ENCODE assay signal across 29 cellular contexts in the genomic region with DNA sequence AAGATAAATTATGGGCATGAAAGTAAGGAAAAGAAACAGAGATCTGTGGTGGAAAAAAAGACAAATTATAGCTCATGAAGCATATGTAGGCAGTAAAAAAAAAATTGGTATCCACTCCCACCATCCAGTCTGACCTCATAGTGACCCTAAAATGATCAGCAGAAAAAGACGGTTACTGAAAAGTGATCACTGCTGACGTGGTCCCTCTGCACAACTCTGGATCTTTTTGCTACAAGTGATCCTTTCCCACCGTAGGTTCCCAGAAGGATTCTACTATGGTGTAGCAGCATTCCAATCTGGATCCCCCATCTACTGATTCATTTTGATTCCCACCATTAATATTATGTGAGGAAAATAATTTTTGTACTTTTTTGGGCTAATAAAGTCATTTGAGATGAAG. TPM values are rescaled to one million over a fixed set of nuclear protein-coding genes. Genes with fewer than 3 reads are reported as not detected.
DNase-seq lines count a peak whose midpoint lies in the region; ATAC-seq and TF ChIP-seq lines count a peak whose summit lies in the region.
"Had no signal": no experiment of that assay in that cellular context is flagged by ENCODE, and none has a peak within 500 bp of the region (broad histone marks: within the 10 kb centered on the region; RNA-seq: fewer than 3 reads in every experiment).

No MANE protein-coding gene starts in this region.

- no peaks in the 10 kb centered on the region for H3K9me3 Mint-ChIP-seq in T-helper 2 cell treated with Interferon-gamma antibody and Interleukin-4, amounts not matched to agents 5 μg/mL and 100 μg/mL, for 36 hours
- H3K9me3 Mint-ChIP-seq: activated T-cell treated with anti-CD3 and anti-CD28 coated beads, Interleukin-2, amount 50 U/mL, for 4 hours; memory B cell had no signal

- BruUV-seq in PC-3 (replicated peaks; lab: Mats Ljungman, UMichigan) = TSS peak; percentile 55

- H3K4me1 ChIP-seq in BLaER1 (peaks cover 72% of the 10 kb centered on the region), PC-3 (ENCODE audit: insufficient read depth, low read length) (peaks cover 25% of the 10 kb centered on the region), colonic mucosa (no peaks in the 10 kb centered on the region), psoas muscle (no peaks in the 10 kb centered on the region), prostate gland (replicated peaks) (no peaks in the 10 kb centered on the region)

- POLR2A ChIA-PET in PC-3 (lab: Charles Lee; ENCODE audit: unreplicated experiment) = no interaction called here

- intact Hi-C loops in PC-3 (cut with micrococcal nuclease) = no loop called here
- intact Hi-C loops in colonic mucosa (cut with DNase I) = no loop called here
- intact Hi-C loops in psoas muscle (cut with DNase I) = no loop called here
- intact Hi-C loops in prostate gland (cut with DNase I) = no loop called here

- H3K4me2 ChIP-seq in BLaER1 = peak overlapping the region; percentile 66
- 0 out of 2 replicates have a peak overlapping the region, but pooled peaks have one; percentile 6 for H3K4me2 ChIP-seq in PC-3 (ENCODE audit: low read length)
- H3K4me2 ChIP-seq: KMS-11 had no signal

- TF ChIP-seq POLR2A in prostate gland (IDR thresholded peaks at IDR 0.05) = no peak

- H3K9ac ChIP-seq in BLaER1 (no peak overlapping the region), PC-3 (ENCODE audit: low read length) (no peak overlapping the region), colonic mucosa (ENCODE audit: low read depth in 2 of 2, low read length in 2 of 2) (no peak overlapping the region)
- H3K9ac ChIP-seq: KMS-11 had no signal

- TF ChIP-seq CTCF in PC-3 (conservative IDR thresholded peaks at IDR 0.05; ENCODE audit: low read depth, low read length) (no peak), colonic mucosa (IDR thresholded peaks at IDR 0.05) (no peak), psoas muscle (IDR thresholded peaks at IDR 0.05) (no peak), prostate gland (IDR thresholded peaks at IDR 0.05) (no peak)

- no peaks in the 10 kb centered on the region for H3K36me3 ChIP-seq in BLaER1
- no peaks in the 10 kb centered on the region for H3K36me3 ChIP-seq in PC-3 (ENCODE audit: low read depth, low read length)
- H3K36me3 ChIP-seq in colonic mucosa = no peaks in the 10 kb centered on the region
- H3K36me3 ChIP-seq in psoas muscle (ENCODE audit: insufficient read depth in 1 of 2, low read depth in 1 of 2) = no peaks in the 10 kb centered on the region
- H3K36me3 ChIP-seq in prostate gland = no peaks in the 10 kb centered on the region
- H3K36me3 ChIP-seq: cardiac muscle cell, SJSA1, thoracic aorta had no signal

- DNase-seq in PC-3 = no peak
- no peak for DNase-seq in colonic mucosa
- no peak for DNase-seq in psoas muscle
- no peak for DNase-seq in T-helper 2 cell treated with Interferon-gamma antibody and Interleukin-4, amounts not matched to agents 5 μg/mL and 100 μg/mL, for 36 hours (ENCODE audit: low spot score)
- DNase-seq in ureter (ENCODE audit: low spot score) = no peak
- DNase-seq in prostate gland (ENCODE audit: low spot score) = no peak
- DNase-seq: activated CD4-positive, alpha-beta T cell treated with anti-CD3 and anti-CD28 coated beads for 48 hours; activated naive CD4-positive, alpha-beta T cell treated with Interleukin-2 at 50 U/mL for 16 hours; activated T-cell treated with anti-CD3 and anti-CD28 coated beads, Interleukin-2, amount 50 U/mL, for 4 hours; amniotic stem cell; DMS 273 treated with DMSO at 0.1 percent for 48 hours; NCI-H146; NCI-H2171; NCI-H524; occipital lobe; stimulated activated CD4-positive, alpha-beta T cell treated with anti-CD3 and anti-CD28 coated beads, Interleukin-12 subunit alpha, Interleukin-12 subunit beta, amount 100 ng/mL, for 4 hours; stimulated activated CD4-positive, alpha-beta T cell treated with anti-CD3 and anti-CD28 coated beads, Interleukin-4, amount 100 ng/mL, for 24 hours; stimulated activated naive CD4-positive, alpha-beta T cell treated with Interleukin-2 at 50 U/mL for 16 hours had no signal

- no peak overlapping the region for H2AFZ ChIP-seq in PC-3 (ENCODE audit: low read length)

- H3K27me3 ChIP-seq in BLaER1 (no peaks in the 10 kb centered on the region), PC-3 (ENCODE audit: low read length) (no peaks in the 10 kb centered on the region), colonic mucosa (no peaks in the 10 kb centered on the region), psoas muscle (ENCODE audit: insufficient read depth in 3 of 3, low read length in 2 of 3) (no peaks in the 10 kb centered on the region), prostate gland (replicated peaks; ENCODE audit: insufficient read depth) (no peaks in the 10 kb centered on the region)
- H3K27me3 ChIP-seq: cardiac muscle cell, SJSA1 had no signal

- H3K9me2 ChIP-seq in PC-3 (replicated peaks; ENCODE audit: low read length) = no peaks in the 10 kb centered on the region

- no peak overlapping the region for H3K27ac Mint-ChIP-seq in T-helper 2 cell treated with Interferon-gamma antibody and Interleukin-4, amounts not matched to agents 5 μg/mL and 100 μg/mL, for 36 hours
- H3K27ac Mint-ChIP-seq: memory B cell had no signal

- H3K79me2 ChIP-seq in PC-3 (ENCODE audit: low read length) = no peaks in the 10 kb centered on the region

- H3K36me3 Mint-ChIP-seq in T-helper 2 cell treated with Interferon-gamma antibody and Interleukin-4, amounts not matched to agents 5 μg/mL and 100 μg/mL, for 36 hours (ENCODE audit: low read depth) = no peaks in the 10 kb centered on the region
- H3K36me3 Mint-ChIP-seq: memory B cell had no signal

- no peaks in the 10 kb centered on the region for H3F3A ChIP-seq in PC-3 (ENCODE audit: low read length, unreplicated experiment)

- ATAC-seq in PC-3 (no peak), psoas muscle (no peak), HG02763 (IDR thresholded peaks at IDR 0.05; ENCODE audit: unreplicated experiment) (no peak)
- ATAC-seq: activated T-cell treated with anti-CD3 and anti-CD28 coated beads, Interleukin-2, amount 50 U/mL, for 4 hours had no signal

- H4K20me1 ChIP-seq in BLaER1 = no peaks in the 10 kb centered on the region
- H4K20me1 ChIP-seq in PC-3 (ENCODE audit: low read length) = no peaks in the 10 kb centered on the region

- no peaks in the 10 kb centered on the region for H3K4me1 Mint-ChIP-seq in T-helper 2 cell treated with Interferon-gamma antibody and Interleukin-4, amounts not matched to agents 5 μg/mL and 100 μg/mL, for 36 hours (ENCODE audit: low read depth)
- H3K4me1 Mint-ChIP-seq: memory B cell had no signal

- H3K4me3 Mint-ChIP-seq in T-helper 2 cell treated with Interferon-gamma antibody and Interleukin-4, amounts not matched to agents 5 μg/mL and 100 μg/mL, for 36 hours = no peak overlapping the region
- H3K4me3 Mint-ChIP-seq: activated T-cell treated with anti-CD3 and anti-CD28 coated beads, Interleukin-2, amount 50 U/mL, for 4 hours; memory B cell had no signal

- 62 to 72% (median 66%) methylated on average over 3 of the region's 3 CpGs for WGBS in psoas muscle, 3 donors
- WGBS in prostate gland = 75% methylated on average over 3 of the region's 3 CpGs

- H3K27ac ChIP-seq in BLaER1 = peak overlapping the region; percentile 65
- peak overlapping the region; percentile 57 for H3K27ac ChIP-seq in PC-3 (ENCODE audit: low read length)
- H3K27ac ChIP-seq in colonic mucosa = peak overlapping the region; percentile 12
- peak overlapping the region; percentile 12 for H3K27ac ChIP-seq in psoas muscle
- H3K27ac ChIP-seq in prostate gland = no peak overlapping the region
- H3K27ac ChIP-seq: cardiac muscle cell, KMS-11, SJSA1, thoracic aorta had no signal

- H3K4me3 ChIP-seq in BLaER1 (no peak overlapping the region), PC-3 (ENCODE audit: low read length) (no peak overlapping the region), colonic mucosa (no peak overlapping the region), psoas muscle (no peak overlapping the region), prostate gland (no peak overlapping the region)
- H3K4me3 ChIP-seq: cardiac muscle cell, SJSA1, thoracic aorta had no signal

- H3K9me3 ChIP-seq in BLaER1 (peaks cover 43% of the 10 kb centered on the region), PC-3 (ENCODE audit: low read length) (no peaks in the 10 kb centered on the region), colonic mucosa (no peaks in the 10 kb centered on the region), psoas muscle (no peaks in the 10 kb centered on the region), prostate gland (no peaks in the 10 kb centered on the region)
- H3K9me3 ChIP-seq: SJSA1, thoracic aorta had no signal

- H3K27me3 Mint-ChIP-seq in T-helper 2 cell treated with Interferon-gamma antibody and Interleukin-4, amounts not matched to agents 5 μg/mL and 100 μg/mL, for 36 hours (ENCODE audit: low read depth) = peaks cover 12% of the 10 kb centered on the region

- CTCF ChIA-PET in PC-3 (lab: Charles Lee) = interaction anchor here (0.7 kb wide), 1 partner anchor 11 kb away, joined by 6 read pairs; no protein-coding TSS in a partner anchor

RNA-seq across cellular contexts. Expression of a gene that starts 10.9 kb away (rescaled TPM):
- total RNA-seq in PC-3 (2014; rRNA removed) (0.35 and 0.91 TPM in 2 replicates), colonic mucosa (1 to 10 TPM; 2.7 to 5.6 TPM), psoas muscle (under 1 TPM; 0.04 to 0.20 (median 0.15) TPM), ureter (3.2 TPM), prostate gland (1 to 10 TPM in 1 of 2 donors, under 1 TPM in 1; 0.23 to 9.5 TPM)
- polyA plus RNA-seq in psoas muscle = 1 to 10 TPM in 1 of 3 donors, under 1 TPM in 2; 0.01 to 5.8 (median 0.08) TPM
- total RNA-seq: activated T-cell treated with anti-CD3 and anti-CD28 coated beads, Interleukin-2, amount 50 U/mL, for 4 hours; HT1080; SJSA1; T-helper 1 cell treated with Interleukin-12 subunit alpha and Interleukin-12 subunit beta and Interleukin-4 antibody, amounts not matched to agents 30 ng/mL and 1 ng/mL, for 36 hours had no signal

RNA-seq across cellular contexts. Expression of a gene that starts 29.8 kb away (rescaled TPM):
- total RNA-seq in PC-3 (2014; rRNA removed) (0.29 TPM in 1 of 2 replicates, not detected in the other), colonic mucosa (100 to 1,000 TPM; 107 to 142 TPM), psoas muscle (under 1 TPM in 1 of 4 donors, not detected in 3; 0.27 TPM), ureter (0.26 TPM), prostate gland (under 1 TPM in 1 of 2 donors, not detected in 1; 0.23 TPM)
- under 1 TPM in 2 of 3 donors, not detected in 1; 0.04 to 0.14 TPM for polyA plus RNA-seq in psoas muscle
- total RNA-seq: dermis microvascular lymphatic vessel endothelial cell; HT1080; myocyte; T-helper 1 cell treated with Interleukin-12 subunit alpha and Interleukin-12 subunit beta and Interleukin-4 antibody, amounts not matched to agents 30 ng/mL and 1 ng/mL, for 36 hours had no signal
- polyA plus RNA-seq: cardiac muscle cell had no signal

RNA-seq across cellular contexts. Expression of a gene that starts 41.6 kb away (rescaled TPM):
- 10.1 and 18.6 TPM in 2 replicates for total RNA-seq in PC-3 (2014; rRNA removed)
- total RNA-seq in colonic mucosa = 10 to 100 TPM; 39.7 to 50.9 TPM
- 1 to 10 TPM; 5.9 to 7.9 (median 7.0) TPM for total RNA-seq in psoas muscle
- 1 to 10 TPM; 3.1 to 9.5 (median 9.2) TPM for polyA plus RNA-seq in psoas muscle
- 25.7 TPM for total RNA-seq in ureter
- 10 to 100 TPM; 21.5 to 35.9 TPM for total RNA-seq in prostate gland

RNA-seq across cellular contexts. Expression of a gene that starts 49.9 kb away (rescaled TPM):
- 9.6 and 20.2 TPM in 2 replicates for total RNA-seq in PC-3 (2014; rRNA removed)
- 1 to 10 TPM; 4.7 to 6.3 TPM for total RNA-seq in colonic mucosa
- total RNA-seq in psoas muscle = 1 to 10 TPM; 1.8 to 2.6 (median 2.1) TPM
- 1 to 10 TPM; 2.4 to 4.2 (median 2.7) TPM for polyA plus RNA-seq in psoas muscle
- 18.3 TPM for total RNA-seq in ureter
- total RNA-seq in prostate gland = 10 to 100 TPM in 1 of 2 donors, 1 to 10 TPM in 1; 7.7 to 17.2 TPM

Comparison
In these comparisons a context has a peak if more than half of its experiments do, and no peak if none do; other contexts are left out.
1. H3K27ac ChIP-seq: peak in BLaER1 (single experiment), PC-3 (single experiment), colonic mucosa (single experiment) and psoas muscle (single experiment); none in prostate gland (0 of 2).
2. RNA of a gene that starts 29.8 kb away (total RNA-seq): 107 to 142 TPM in colonic mucosa; 0.29 TPM in PC-3, 0.26 TPM in ureter (single experiment), 0.23 TPM in prostate gland and 0.27 TPM in psoas muscle; every median in the first group is over 10 times any median in the second.